Comparison of ENCODE assay signal across 8 cellular contexts in the genomic region with DNA sequence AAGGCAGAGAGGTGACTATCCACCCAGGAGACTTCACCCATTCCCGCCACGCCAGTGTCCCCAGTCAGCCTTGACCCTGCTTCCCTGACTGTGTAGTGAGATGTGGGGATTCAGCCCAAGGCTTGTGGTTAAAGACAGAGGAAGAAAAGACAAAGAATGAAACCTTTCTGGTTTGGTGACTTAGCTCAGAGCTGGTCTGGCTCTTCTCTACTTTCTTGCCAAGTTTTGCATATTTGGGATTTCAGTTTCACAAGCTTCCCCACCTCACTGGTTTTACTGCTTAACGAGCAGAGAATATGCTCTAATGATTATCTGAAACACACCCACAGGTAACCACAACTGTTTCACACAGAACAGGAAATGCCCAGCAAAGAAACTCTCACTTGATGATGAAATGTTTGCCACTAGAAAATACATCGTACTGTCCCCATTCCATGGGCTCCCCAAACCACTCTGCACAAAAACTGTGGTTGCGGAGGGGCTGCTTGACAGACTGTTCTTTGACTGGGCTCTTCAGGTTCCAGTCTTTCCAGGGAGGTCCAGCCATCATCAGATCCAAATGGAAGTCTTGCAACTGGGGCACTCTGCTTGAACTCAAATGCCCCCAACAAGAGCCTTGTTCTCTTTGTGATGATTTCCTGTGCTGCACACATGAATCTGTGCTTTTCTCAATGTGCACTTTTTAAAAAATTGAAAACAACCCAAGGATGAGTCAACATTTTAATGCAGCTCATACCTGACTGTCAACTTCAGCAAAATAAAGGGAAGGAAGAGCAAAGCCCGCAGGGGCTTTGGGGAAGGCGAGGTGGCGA.
DNase-seq lines count a peak whose midpoint lies in the region; ATAC-seq and TF ChIP-seq lines count a peak whose summit lies in the region.

No MANE protein-coding gene starts in this region.

- TF ChIP-seq POLR2A in lower leg skin (IDR thresholded peaks at IDR 0.05) = no peak

- H3K4me3 ChIP-seq in BJ (ENCODE audit: low read depth, low read length) (no peak overlapping the region), OCI-LY3 (ENCODE audit: low read length) (no peak overlapping the region), lower leg skin (ENCODE audit: low read depth, poor library complexity, severe bottlenecking) (no peak overlapping the region)

- peaks cover 23% of the 10 kb centered on the region for H3K4me1 ChIP-seq in OCI-LY3 (ENCODE audit: low read length)

- no peak overlapping the region for H3K9ac ChIP-seq in OCI-LY3 (ENCODE audit: low read length)

- CTCF ChIA-PET in BJ (lab: Yijun Ruan, JAX) = interaction anchor here (1.2 to 1.4 kb wide), 4 partner anchors 17 to 81 kb away, joined by 3 to 6 read pairs (median 4); no protein-coding TSS in a partner anchor

- no peaks in the 10 kb centered on the region for H3K36me3 ChIP-seq in BJ (ENCODE audit: control insufficient read depth, insufficient read depth, low read length)
- H3K36me3 ChIP-seq in OCI-LY3 (replicated peaks; ENCODE audit: low read depth, low read length) = no peaks in the 10 kb centered on the region

- no peak overlapping the region for H2AFZ ChIP-seq in OCI-LY3 (ENCODE audit: low read depth, low read length)

- peak; percentile 89 for ATAC-seq in GM18868 (IDR thresholded peaks at IDR 0.05; ENCODE audit: unreplicated experiment)
- ATAC-seq in HG03060 (IDR thresholded peaks at IDR 0.05; ENCODE audit: low read depth, unreplicated experiment) = peak; percentile 96
- ATAC-seq in effector memory CD8-positive, alpha-beta T cell (replicated peaks) = peak; percentile 74

- peaks cover 18 to 28% of the 10 kb centered on the region in 2 donors for H3K4me1 Mint-ChIP-seq in effector memory CD8-positive, alpha-beta T cell (ENCODE audit: low read depth in 2 of 2)
- peaks cover 35% of the 10 kb centered on the region for H3K4me1 Mint-ChIP-seq in progenitor cell of endocrine pancreas (ENCODE audit: low read depth)

- H3K4me2 ChIP-seq in OCI-LY3 (ENCODE audit: low read length) = peak overlapping the region; percentile 68

- H3K27me3 ChIP-seq in BJ (ENCODE audit: control insufficient read depth, insufficient read depth, low read length) (no peaks in the 10 kb centered on the region), OCI-LY3 (ENCODE audit: low read depth, low read length) (peaks cover 89% of the 10 kb centered on the region)

- peak; percentile 66 for DNase-seq in BJ (ENCODE audit: low read depth)
- DNase-seq in effector memory CD8-positive, alpha-beta T cell = peak in 1 of 3 experiments; percentile 17
- no peak for DNase-seq in progenitor cell of endocrine pancreas (ENCODE audit: low spot score, unreplicated experiment)
- DNase-seq in ecto neural progenitor cell (ENCODE audit: low spot score) = no peak
- DNase-seq in lower leg skin (ENCODE audit: low spot score in 2 of 2) = no peak

- H3K27ac Mint-ChIP-seq in effector memory CD8-positive, alpha-beta T cell = peak overlapping the region; percentile 68 to 88
- H3K27ac Mint-ChIP-seq in progenitor cell of endocrine pancreas = peak overlapping the region; percentile 89

- H3K27me3 Mint-ChIP-seq in effector memory CD8-positive, alpha-beta T cell = peaks cover 0 to 23% of the 10 kb centered on the region in 2 donors
- no peaks in the 10 kb centered on the region for H3K27me3 Mint-ChIP-seq in progenitor cell of endocrine pancreas

- H4K20me1 ChIP-seq in OCI-LY3 (ENCODE audit: insufficient read depth, low read length) = peaks cover 83% of the 10 kb centered on the region

- POLR2A ChIA-PET in BJ (lab: Charles Lee) = no interaction called here

- H3K9me3 Mint-ChIP-seq in effector memory CD8-positive, alpha-beta T cell = no peaks in the 10 kb centered on the region
- no peaks in the 10 kb centered on the region for H3K9me3 Mint-ChIP-seq in progenitor cell of endocrine pancreas (ENCODE audit: low read depth)

- no peaks in the 10 kb centered on the region for H3K9me3 ChIP-seq in OCI-LY3 (ENCODE audit: insufficient read depth, low read length)

- TF ChIP-seq CTCF in BJ (IDR thresholded peaks at IDR 0.05; ENCODE audit: insufficient read depth, low read depth, low read length) (no peak), OCI-LY3 (IDR thresholded peaks at IDR 0.05; ENCODE audit: low read depth, low read length) (no peak), progenitor cell of endocrine pancreas (IDR thresholded peaks at IDR 0.05; ENCODE audit: unreplicated experiment) (no peak), lower leg skin (IDR thresholded peaks at IDR 0.05) (no peak)

- intact Hi-C loops in lower leg skin (cut with DNase I; ENCODE audit: low total_unique reads) = no loop called here

- peak overlapping the region; percentile 53 to 66 for H3K4me3 Mint-ChIP-seq in effector memory CD8-positive, alpha-beta T cell
- no peak overlapping the region for H3K4me3 Mint-ChIP-seq in progenitor cell of endocrine pancreas (ENCODE audit: low read depth)

- 30 to 47% methylated on average over 8 of the region's 8 CpGs for WGBS in lower leg skin, 2 donors

- no peaks in the 10 kb centered on the region for H3K79me2 ChIP-seq in OCI-LY3 (ENCODE audit: low read length)

- H3K27ac ChIP-seq in OCI-LY3 (ENCODE audit: low read length) = no peak overlapping the region

- no peaks in the 10 kb centered on the region for H3K36me3 Mint-ChIP-seq in effector memory CD8-positive, alpha-beta T cell (ENCODE audit: insufficient read depth)
- H3K36me3 Mint-ChIP-seq in progenitor cell of endocrine pancreas (ENCODE audit: insufficient read depth) = peaks cover 8% of the 10 kb centered on the region
